1 cellular context compared by ENCODE assay signal in the genomic region with DNA sequence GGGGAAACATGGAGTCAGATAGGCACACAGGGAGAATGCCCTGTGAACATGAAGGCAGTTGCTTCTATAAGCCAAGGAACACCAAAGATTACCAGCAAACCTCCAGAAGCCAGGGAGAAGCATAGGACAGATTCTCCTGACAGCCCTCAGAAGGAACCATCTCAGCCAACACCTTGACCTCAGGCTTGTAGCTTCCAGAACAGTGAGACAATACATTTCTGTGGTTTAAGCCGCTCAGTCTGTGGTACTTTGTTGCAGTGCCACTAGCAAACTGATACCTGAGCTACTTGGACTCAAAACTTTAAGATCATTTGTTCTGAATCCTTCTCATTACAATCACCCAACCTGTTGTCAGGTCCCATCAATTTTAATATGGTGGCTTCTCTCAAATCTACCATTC.
TF ChIP-seq lines count a peak whose summit lies in the region.

No MANE protein-coding gene starts in this region.

TF ChIP-seq in GM12878, 131 proteins besides CTCF, POLR2A, EP300 and RAD21:
- TF ChIP-seq MEF2A (IDR thresholded peaks at IDR 0.05; ENCODE audit: insufficient read depth, low read depth, low read length) (no peak), TAF1 (IDR thresholded peaks at IDR 0.05; ENCODE audit: borderline replicate concordance, low read depth, low read length) (no peak), ZNF24 (IDR thresholded peaks at IDR 0.05) (no peak), POU2F2 (IDR thresholded peaks at IDR 0.05; ENCODE audit: borderline replicate concordance, low read depth, low read length) (no peak), MTA2 (IDR thresholded peaks at IDR 0.05; ENCODE audit: low read depth) (no peak), MYC (IDR thresholded peaks at IDR 0.05; ENCODE audit: insufficient read depth, insufficient read length, insufficient replicate concordance, low read length, severe bottlenecking) (no peak), EED (IDR thresholded peaks at IDR 0.05; ENCODE audit: low read depth) (no peak), SP1 (IDR thresholded peaks at IDR 0.05; ENCODE audit: low read depth, low read length) (no peak), ZNF274 (IDR thresholded peaks at IDR 0.05; ENCODE audit: insufficient read depth, insufficient read length) (no peak), NR2C2 (IDR thresholded peaks at IDR 0.05; ENCODE audit: borderline replicate concordance, control insufficient read depth, insufficient read length, low read depth) (no peak), NFYA (IDR thresholded peaks at IDR 0.05; ENCODE audit: borderline replicate concordance, low read depth, low read length) (no peak), RBBP5 (conservative IDR thresholded peaks at IDR 0.05) (no peak)
- TF ChIP-seq, protein P1, sequence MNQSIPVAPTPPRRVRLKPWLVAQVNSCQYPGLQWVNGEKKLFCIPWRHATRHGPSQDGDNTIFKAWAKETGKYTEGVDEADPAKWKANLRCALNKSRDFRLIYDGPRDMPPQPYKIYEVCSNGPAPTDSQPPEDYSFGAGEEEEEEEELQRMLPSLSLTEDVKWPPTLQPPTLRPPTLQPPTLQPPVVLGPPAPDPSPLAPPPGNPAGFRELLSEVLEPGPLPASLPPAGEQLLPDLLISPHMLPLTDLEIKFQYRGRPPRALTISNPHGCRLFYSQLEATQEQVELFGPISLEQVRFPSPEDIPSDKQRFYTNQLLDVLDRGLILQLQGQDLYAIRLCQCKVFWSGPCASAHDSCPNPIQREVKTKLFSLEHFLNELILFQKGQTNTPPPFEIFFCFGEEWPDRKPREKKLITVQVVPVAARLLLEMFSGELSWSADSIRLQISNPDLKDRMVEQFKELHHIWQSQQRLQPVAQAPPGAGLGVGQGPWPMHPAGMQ (IDR thresholded peaks at IDR 0.05; ENCODE audit: borderline replicate concordance) = no peak
- TF ChIP-seq, protein P2, sequence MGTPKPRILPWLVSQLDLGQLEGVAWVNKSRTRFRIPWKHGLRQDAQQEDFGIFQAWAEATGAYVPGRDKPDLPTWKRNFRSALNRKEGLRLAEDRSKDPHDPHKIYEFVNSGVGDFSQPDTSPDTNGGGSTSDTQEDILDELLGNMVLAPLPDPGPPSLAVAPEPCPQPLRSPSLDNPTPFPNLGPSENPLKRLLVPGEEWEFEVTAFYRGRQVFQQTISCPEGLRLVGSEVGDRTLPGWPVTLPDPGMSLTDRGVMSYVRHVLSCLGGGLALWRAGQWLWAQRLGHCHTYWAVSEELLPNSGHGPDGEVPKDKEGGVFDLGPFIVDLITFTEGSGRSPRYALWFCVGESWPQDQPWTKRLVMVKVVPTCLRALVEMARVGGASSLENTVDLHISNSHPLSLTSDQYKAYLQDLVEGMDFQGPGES (IDR thresholded peaks at IDR 0.05) = no peak
- TF ChIP-seq, protein P3, sequence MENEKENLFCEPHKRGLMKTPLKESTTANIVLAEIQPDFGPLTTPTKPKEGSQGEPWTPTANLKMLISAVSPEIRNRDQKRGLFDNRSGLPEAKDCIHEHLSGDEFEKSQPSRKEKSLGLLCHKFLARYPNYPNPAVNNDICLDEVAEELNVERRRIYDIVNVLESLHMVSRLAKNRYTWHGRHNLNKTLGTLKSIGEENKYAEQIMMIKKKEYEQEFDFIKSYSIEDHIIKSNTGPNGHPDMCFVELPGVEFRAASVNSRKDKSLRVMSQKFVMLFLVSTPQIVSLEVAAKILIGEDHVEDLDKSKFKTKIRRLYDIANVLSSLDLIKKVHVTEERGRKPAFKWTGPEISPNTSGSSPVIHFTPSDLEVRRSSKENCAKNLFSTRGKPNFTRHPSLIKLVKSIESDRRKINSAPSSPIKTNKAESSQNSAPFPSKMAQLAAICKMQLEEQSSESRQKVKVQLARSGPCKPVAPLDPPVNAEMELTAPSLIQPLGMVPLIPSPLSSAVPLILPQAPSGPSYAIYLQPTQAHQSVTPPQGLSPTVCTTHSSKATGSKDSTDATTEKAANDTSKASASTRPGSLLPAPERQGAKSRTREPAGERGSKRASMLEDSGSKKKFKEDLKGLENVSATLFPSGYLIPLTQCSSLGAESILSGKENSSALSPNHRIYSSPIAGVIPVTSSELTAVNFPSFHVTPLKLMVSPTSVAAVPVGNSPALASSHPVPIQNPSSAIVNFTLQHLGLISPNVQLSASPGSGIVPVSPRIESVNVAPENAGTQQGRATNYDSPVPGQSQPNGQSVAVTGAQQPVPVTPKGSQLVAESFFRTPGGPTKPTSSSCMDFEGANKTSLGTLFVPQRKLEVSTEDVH (IDR thresholded peaks at IDR 0.05; ENCODE audit: low read depth, partially characterized antibody) = no peak
- TF ChIP-seq, protein P4, sequence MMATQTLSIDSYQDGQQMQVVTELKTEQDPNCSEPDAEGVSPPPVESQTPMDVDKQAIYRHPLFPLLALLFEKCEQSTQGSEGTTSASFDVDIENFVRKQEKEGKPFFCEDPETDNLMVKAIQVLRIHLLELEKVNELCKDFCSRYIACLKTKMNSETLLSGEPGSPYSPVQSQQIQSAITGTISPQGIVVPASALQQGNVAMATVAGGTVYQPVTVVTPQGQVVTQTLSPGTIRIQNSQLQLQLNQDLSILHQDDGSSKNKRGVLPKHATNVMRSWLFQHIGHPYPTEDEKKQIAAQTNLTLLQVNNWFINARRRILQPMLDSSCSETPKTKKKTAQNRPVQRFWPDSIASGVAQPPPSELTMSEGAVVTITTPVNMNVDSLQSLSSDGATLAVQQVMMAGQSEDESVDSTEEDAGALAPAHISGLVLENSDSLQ (IDR thresholded peaks at IDR 0.05) = no peak
- TF ChIP-seq, protein P5, sequence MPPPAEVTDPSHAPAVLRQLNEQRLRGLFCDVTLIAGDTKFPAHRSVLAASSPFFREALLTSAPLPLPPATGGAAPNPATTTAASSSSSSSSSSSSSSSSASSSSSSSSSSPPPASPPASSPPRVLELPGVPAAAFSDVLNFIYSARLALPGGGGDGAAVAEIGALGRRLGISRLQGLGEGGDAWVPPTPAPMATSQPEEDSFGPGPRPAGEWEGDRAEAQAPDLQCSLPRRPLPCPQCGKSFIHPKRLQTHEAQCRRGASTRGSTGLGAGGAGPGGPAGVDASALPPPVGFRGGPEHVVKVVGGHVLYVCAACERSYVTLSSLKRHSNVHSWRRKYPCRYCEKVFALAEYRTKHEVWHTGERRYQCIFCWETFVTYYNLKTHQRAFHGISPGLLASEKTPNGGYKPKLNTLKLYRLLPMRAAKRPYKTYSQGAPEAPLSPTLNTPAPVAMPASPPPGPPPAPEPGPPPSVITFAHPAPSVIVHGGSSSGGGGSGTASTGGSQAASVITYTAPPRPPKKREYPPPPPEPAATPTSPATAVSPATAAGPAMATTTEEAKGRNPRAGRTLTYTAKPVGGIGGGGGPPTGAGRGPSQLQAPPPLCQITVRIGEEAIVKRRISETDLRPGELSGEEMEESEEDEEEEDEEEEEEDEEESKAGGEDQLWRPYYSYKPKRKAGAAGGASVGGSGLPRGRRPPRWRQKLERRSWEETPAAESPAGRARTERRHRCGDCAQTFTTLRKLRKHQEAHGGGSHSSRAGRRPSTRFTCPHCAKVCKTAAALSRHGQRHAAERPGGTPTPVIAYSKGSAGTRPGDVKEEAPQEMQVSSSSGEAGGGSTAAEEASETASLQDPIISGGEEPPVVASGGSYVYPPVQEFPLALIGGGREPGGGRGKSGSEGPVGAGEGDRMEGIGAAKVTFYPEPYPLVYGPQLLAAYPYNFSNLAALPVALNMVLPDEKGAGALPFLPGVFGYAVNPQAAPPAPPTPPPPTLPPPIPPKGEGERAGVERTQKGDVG (CRISPR knock-in tag; IDR thresholded peaks at IDR 0.05) = no peak
- TF ChIP-seq, protein P6, sequence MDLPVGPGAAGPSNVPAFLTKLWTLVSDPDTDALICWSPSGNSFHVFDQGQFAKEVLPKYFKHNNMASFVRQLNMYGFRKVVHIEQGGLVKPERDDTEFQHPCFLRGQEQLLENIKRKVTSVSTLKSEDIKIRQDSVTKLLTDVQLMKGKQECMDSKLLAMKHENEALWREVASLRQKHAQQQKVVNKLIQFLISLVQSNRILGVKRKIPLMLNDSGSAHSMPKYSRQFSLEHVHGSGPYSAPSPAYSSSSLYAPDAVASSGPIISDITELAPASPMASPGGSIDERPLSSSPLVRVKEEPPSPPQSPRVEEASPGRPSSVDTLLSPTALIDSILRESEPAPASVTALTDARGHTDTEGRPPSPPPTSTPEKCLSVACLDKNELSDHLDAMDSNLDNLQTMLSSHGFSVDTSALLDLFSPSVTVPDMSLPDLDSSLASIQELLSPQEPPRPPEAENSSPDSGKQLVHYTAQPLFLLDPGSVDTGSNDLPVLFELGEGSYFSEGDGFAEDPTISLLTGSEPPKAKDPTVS (IDR thresholded peaks at IDR 0.05; ENCODE audit: low read depth, low read length) = no peak
TF ChIP-seq in GM12878: peak in this region for 0.
